Comparison of ENCODE assay signal across 8 cellular contexts in the genomic region with DNA sequence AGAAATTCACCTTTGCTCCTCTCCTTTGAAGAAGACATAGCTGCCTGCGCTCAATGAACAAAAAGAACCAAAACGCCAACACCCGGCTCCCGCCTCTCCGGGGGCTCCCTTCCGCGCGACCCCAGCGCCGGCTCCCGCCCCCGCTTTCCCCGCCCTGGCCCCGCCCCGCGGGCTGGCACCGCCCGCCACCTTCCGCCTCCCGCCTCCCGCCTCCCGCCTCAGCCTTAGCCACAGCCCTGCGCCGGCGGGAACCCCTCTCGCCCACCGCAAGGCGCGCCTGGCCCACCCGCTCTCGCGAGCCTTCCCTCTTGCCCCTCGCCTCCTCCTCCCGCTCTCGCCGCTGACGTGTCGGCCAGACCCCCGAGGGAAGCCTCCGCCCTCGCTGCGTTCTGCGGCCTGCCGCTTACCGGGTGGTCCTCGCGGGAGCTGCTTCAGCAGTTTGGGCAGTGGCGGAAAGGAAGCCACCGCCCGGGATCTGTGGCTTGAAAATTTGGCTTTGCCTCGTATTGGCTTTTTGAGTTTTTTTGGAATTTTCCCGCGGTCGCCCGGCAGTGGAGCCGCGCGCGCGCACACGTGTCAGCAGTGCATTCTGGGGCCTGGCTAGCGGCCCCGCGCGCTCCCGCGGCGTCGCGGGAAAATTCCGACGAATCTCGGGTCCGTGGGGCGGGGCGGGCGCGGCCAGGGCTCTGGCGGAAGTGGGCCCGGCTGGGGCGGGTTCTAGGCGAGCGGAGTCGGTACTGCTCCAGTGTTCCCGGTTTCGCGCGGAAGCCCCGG. TPM values are rescaled to one million over a fixed set of nuclear protein-coding genes. Genes with fewer than 3 reads are reported as not detected.
DNase-seq lines count a peak whose midpoint lies in the region; ATAC-seq and TF ChIP-seq lines count a peak whose summit lies in the region.

A gene with protein sequence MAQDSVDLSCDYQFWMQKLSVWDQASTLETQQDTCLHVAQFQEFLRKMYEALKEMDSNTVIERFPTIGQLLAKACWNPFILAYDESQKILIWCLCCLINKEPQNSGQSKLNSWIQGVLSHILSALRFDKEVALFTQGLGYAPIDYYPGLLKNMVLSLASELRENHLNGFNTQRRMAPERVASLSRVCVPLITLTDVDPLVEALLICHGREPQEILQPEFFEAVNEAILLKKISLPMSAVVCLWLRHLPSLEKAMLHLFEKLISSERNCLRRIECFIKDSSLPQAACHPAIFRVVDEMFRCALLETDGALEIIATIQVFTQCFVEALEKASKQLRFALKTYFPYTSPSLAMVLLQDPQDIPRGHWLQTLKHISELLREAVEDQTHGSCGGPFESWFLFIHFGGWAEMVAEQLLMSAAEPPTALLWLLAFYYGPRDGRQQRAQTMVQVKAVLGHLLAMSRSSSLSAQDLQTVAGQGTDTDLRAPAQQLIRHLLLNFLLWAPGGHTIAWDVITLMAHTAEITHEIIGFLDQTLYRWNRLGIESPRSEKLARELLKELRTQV (minus strand): TSS at position 591 of the 774 bp plus-strand sequence. CDS start 68,418 bp downstream, outside the sequence.

- H3K9me3 ChIP-seq in right lobe of liver: no peaks in the 10 kb centered on the region

- no peaks in the 10 kb centered on the region for H3K36me3 ChIP-seq in right lobe of liver

- H3K36me3 Mint-ChIP-seq in CD14-positive monocyte: peaks cover 0 to 1% of the 10 kb centered on the region in 2 donors

- peak; percentile 66 for TF ChIP-seq POLR2A in right lobe of liver (IDR thresholded peaks at IDR 0.05)

- peak within 1 kb of the TSS; percentile 95 to 100 (median 100) for H3K4me3 ChIP-seq in right lobe of liver

- peaks cover 0 to 5% (median 0%) of the 10 kb centered on the region in 4 donors for H3K4me1 ChIP-seq in right lobe of liver

- H3K27ac Mint-ChIP-seq in CD14-positive monocyte: peak within 1 kb of the TSS; percentile 23 to 87 (median 75)

- peak within 1 kb of the TSS; percentile 91 to 95 for H3K4me3 Mint-ChIP-seq in CD14-positive monocyte

- intact Hi-C loops in CD14-positive monocyte (cut with micrococcal nuclease) (no loop called here), right lobe of liver (cut with DNase I) (no loop called here)

- peak within 1 kb of the TSS; percentile 82 to 97 (median 91) for H3K27ac ChIP-seq in right lobe of liver

- H3K9me3 Mint-ChIP-seq in CD14-positive monocyte: peaks cover 0 to 2% (median 0%) of the 10 kb centered on the region in 7 donors

- ATAC-seq in GM19351 (IDR thresholded peaks at IDR 0.05; ENCODE audit: unreplicated experiment): peak; percentile 73
- ATAC-seq in HG03521 (IDR thresholded peaks at IDR 0.05; ENCODE audit: unreplicated experiment): peak; percentile 77
- ATAC-seq in right lobe of liver: peak; percentile 87 to 93 (median 90)

- H3K4me1 Mint-ChIP-seq in CD14-positive monocyte: peaks cover 29% of the 10 kb centered on the region

- peak; percentile 59 for DNase-seq in CD14-positive monocyte (ENCODE audit: low spot score)
- peak; percentile 89 for DNase-seq in NCI-H748 treated with DMSO at 0.1 percent for 48 hours (lab: John Stamatoyannopoulos, UW)
- DNase-seq in activated CD4-positive, alpha-beta T cell treated with anti-CD3 and anti-CD28 coated beads, Interleukin-2, amount 50 U/mL, for 48 hours: peak; percentile 89 to 92
- peak; percentile 67 to 93 for DNase-seq in dermis microvascular lymphatic vessel endothelial cell (ENCODE audit: low read depth in 2 of 2)
- peak; percentile 93 to 94 (median 94) for DNase-seq in right lobe of liver
- DNase-seq in stimulated activated CD4-positive, alpha-beta T cell treated with anti-CD3 and anti-CD28 coated beads, Interleukin-4, amount 100 ng/mL, for 24 hours: peak; percentile 89

- 0% methylated on average over 36 of the region's 89 CpGs for WGBS in right lobe of liver (ENCODE audit: insufficient coverage, low coverage, low lambda C conversion rate, missing lambda C conversion rate)

- TF ChIP-seq CTCF in CD14-positive monocyte (IDR thresholded peaks at IDR 0.05) (no peak), right lobe of liver (IDR thresholded peaks at IDR 0.05) (peak in 1 of 4 donors; percentile 7)

- H3K27me3 Mint-ChIP-seq in CD14-positive monocyte (ENCODE audit: low read depth in 3 of 3): peaks cover 12 to 31% (median 17%) of the 10 kb centered on the region in 3 donors

- no peaks in the 10 kb centered on the region for H3K27me3 ChIP-seq in right lobe of liver

RNA-seq across cellular contexts. Expression of the gene that starts here (rescaled TPM):
- polyA plus RNA-seq in CD14-positive monocyte: 1 to 10 TPM; 1.2 to 2.2 TPM
- total RNA-seq in dermis microvascular lymphatic vessel endothelial cell (7.1 and 8.6 TPM in 2 replicates), right lobe of liver (10 to 100 TPM in 4 of 6 experiments, 1 to 10 TPM in 2; 8.1 to 27.9 (median 13.2) TPM)

Comparison
In these comparisons a context has a peak if more than half of its experiments do, and no peak if none do; other contexts are left out.
1. Peak in every context shown above with its lines: DNase-seq, ATAC-seq, H3K4me3 ChIP-seq and H3K27ac ChIP-seq.